Comparison of ENCODE assay signal across 31 cellular contexts in the genomic region with DNA sequence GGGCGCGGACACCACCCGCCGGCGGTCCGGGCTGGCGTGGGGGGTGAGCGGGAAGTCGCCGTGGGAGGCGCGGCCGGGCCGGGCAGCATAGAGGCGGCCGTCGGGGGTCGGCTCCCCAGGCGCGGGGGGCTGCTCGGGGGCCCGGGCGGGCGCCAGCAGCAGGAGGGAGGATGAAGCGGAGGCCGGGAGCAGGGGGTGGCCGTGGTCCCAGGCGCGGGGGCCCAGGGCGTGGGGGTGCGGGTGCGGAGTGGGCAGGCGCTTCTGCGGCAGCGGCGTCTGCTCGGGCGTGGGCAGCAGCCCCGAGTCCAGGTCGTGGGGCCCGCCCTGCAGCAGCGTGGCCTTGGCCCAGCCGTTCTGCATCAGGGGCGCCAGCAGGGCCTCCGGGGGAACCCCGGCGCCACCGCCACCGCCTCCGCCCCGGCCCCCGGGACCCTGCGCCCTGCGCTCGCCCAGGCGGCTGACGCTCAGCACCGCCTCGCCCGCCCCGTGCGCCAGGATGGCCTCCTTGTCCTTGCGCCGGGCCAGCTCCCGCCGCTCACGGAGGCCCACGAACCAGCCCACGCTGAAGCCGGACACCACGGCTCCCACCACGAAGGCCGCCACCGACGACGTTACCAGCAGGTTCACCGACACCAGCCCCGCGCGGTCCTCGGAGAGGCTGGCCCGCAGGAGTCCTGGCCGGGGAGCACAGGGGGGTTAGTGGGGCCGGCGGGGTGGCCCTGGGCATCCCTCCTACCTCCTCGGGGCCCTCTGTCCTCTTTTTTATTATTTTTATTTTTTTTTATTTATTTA. TPM values are rescaled to one million over a fixed set of nuclear protein-coding genes. Genes with fewer than 3 reads are reported as not detected.
"Had no signal": no experiment of that assay in that cellular context is flagged by ENCODE, and none has a peak within 500 bp of the region (broad histone marks: within the 10 kb centered on the region; RNA-seq: fewer than 3 reads in every experiment).

No MANE protein-coding gene starts in this region.

- H3K36me3 Mint-ChIP-seq: activated CD8-positive, alpha-beta memory T cell treated with anti-CD3 and anti-CD28 coated beads, Interleukin-2, amount 10 ng/mL, durations not matched to agents 7 days and 5 days; activated naive CD4-positive, alpha-beta T cell treated with anti-CD3 and anti-CD28 coated beads, Interleukin-2, amount 50 U/mL, for 24 hours had no signal

- H3K4me3 ChIP-seq: SJSA1 had no signal

- H3K4me1 ChIP-seq: SJSA1 had no signal

- H3K27ac Mint-ChIP-seq: activated CD8-positive, alpha-beta memory T cell treated with anti-CD3 and anti-CD28 coated beads, Interleukin-2, amount 10 ng/mL, durations not matched to agents 7 days and 5 days; activated naive CD4-positive, alpha-beta T cell treated with anti-CD3 and anti-CD28 coated beads, Interleukin-2, amount 50 U/mL, for 24 hours; activated T-cell treated with anti-CD3 and anti-CD28 coated beads, Interleukin-2, amount 50 U/mL, for 24 hours; activated T-helper 1 cell treated with anti-CD3 and anti-CD28 coated beads, Interleukin-12 subunit alpha, Interleukin-12 subunit beta, Interleukin-2, Interleukin-4 antibody, amounts not matched to agents 30 ng/mL and 10 ng/mL and 1 ng/mL, durations not matched to agents 14 hours and 24 hours and 36 hours; WTC11 had no signal

- ATAC-seq: activated CD8-positive, alpha-beta memory T cell treated with anti-CD3 and anti-CD28 coated beads, Interleukin-2, amount 10 ng/mL, durations not matched to agents 7 days and 5 days; SK-N-SH treated with all-trans-retinoic acid at 6 μM for 48 hours; WTC11 had no signal

- H3K36me3 ChIP-seq: SJSA1 had no signal

- H3K4me3 Mint-ChIP-seq: activated CD8-positive, alpha-beta memory T cell treated with anti-CD3 and anti-CD28 coated beads, Interleukin-2, amount 10 ng/mL, durations not matched to agents 7 days and 5 days; activated naive CD4-positive, alpha-beta T cell treated with anti-CD3 and anti-CD28 coated beads, Interleukin-2, amount 50 U/mL, for 24 hours; activated T-cell treated with anti-CD3 and anti-CD28 coated beads, Interleukin-2, amount 50 U/mL, for 24 hours; activated T-helper 1 cell treated with anti-CD3 and anti-CD28 coated beads, Interleukin-12 subunit alpha, Interleukin-12 subunit beta, Interleukin-2, Interleukin-4 antibody, amounts not matched to agents 30 ng/mL and 10 ng/mL and 1 ng/mL, durations not matched to agents 14 hours and 24 hours and 36 hours; WTC11 had no signal

- H3K27ac ChIP-seq: SJSA1 had no signal

- H3K9me3 Mint-ChIP-seq: activated naive CD4-positive, alpha-beta T cell treated with anti-CD3 and anti-CD28 coated beads, Interleukin-2, amount 50 U/mL, for 24 hours; activated T-cell treated with anti-CD3 and anti-CD28 coated beads, Interleukin-2, amount 50 U/mL, for 24 hours had no signal

- DNase-seq: activated CD4-positive, alpha-beta T cell treated with anti-CD3 and anti-CD28 coated beads for 48 hours; activated CD4-positive, alpha-beta T cell treated with anti-CD3 and anti-CD28 coated beads, Interleukin-2, amount 50 U/mL, for 4 hours; activated CD4-positive, CD25-positive, alpha-beta regulatory T cell treated with anti-CD3 and anti-CD28 coated beads, Interleukin-2, amount 50 U/mL, for 72 hours; activated CD8-positive, alpha-beta memory T cell treated with anti-CD3 and anti-CD28 coated beads, Interleukin-2, amount 10 ng/mL, durations not matched to agents 7 days and 5 days; activated effector memory CD4-positive, alpha-beta T cell treated with Interleukin-2 at 50 U/mL for 16 hours; activated naive CD4-positive, alpha-beta T cell; activated T-cell treated with anti-CD3 and anti-CD28 coated beads, Interleukin-2, amount 50 U/mL, for 24 hours; aorta; central memory CD4-positive, alpha-beta T cell; NCI-H1105; NCI-H1436; NCI-H1694 treated with DMSO at 0.1 percent for 48 hours; NCI-H2029 treated with DMSO at 0.1 percent for 48 hours; NCI-H345; NCI-H510A; NCI-H526 treated with DMSO at 0.1 percent for 48 hours; NCI-H82; Right ventricle myocardium superior; SW 1271 had no signal

- H3K27me3 Mint-ChIP-seq: activated CD8-positive, alpha-beta memory T cell treated with anti-CD3 and anti-CD28 coated beads, Interleukin-2, amount 10 ng/mL, durations not matched to agents 7 days and 5 days had no signal

RNA-seq across cellular contexts. Expression of gene LRG1, which starts 4.2 kb away (rescaled TPM):
- total RNA-seq: chondrocyte, LHCN-M2, RPMI7951, SJSA1 had no signal

RNA-seq across cellular contexts. Expression of gene PLIN5, which starts 9.0 kb away (rescaled TPM):
- total RNA-seq: activated CD8-positive, alpha-beta memory T cell treated with anti-CD3 and anti-CD28 coated beads, Interleukin-2, amount 10 ng/mL, durations not matched to agents 7 days and 5 days; activated T-helper 1 cell treated with anti-CD3 and anti-CD28 coated beads, Interleukin-12 subunit alpha, Interleukin-12 subunit beta, Interleukin-2, Interleukin-4 antibody, amounts not matched to agents 30 ng/mL and 10 ng/mL and 1 ng/mL, durations not matched to agents 14 hours and 24 hours and 36 hours; bronchial epithelial cell; chondrocyte; M059J; RPMI7951; SJSA1; T-helper 1 cell treated with Interleukin-12 subunit alpha and Interleukin-12 subunit beta and Interleukin-4 antibody, amounts not matched to agents 30 ng/mL and 1 ng/mL, for 36 hours had no signal

RNA-seq across cellular contexts. Expression of gene SEMA6B, which starts 15.4 kb away (rescaled TPM):
- total RNA-seq: activated CD8-positive, alpha-beta memory T cell treated with anti-CD3 and anti-CD28 coated beads, Interleukin-2, amount 10 ng/mL, durations not matched to agents 7 days and 5 days; activated T-helper 1 cell treated with anti-CD3 and anti-CD28 coated beads, Interleukin-12 subunit alpha, Interleukin-12 subunit beta, Interleukin-2, Interleukin-4 antibody, amounts not matched to agents 30 ng/mL and 10 ng/mL and 1 ng/mL, durations not matched to agents 14 hours and 24 hours and 36 hours; OCI-LY7; T-helper 1 cell treated with Interleukin-12 subunit alpha and Interleukin-12 subunit beta and Interleukin-4 antibody, amounts not matched to agents 30 ng/mL and 1 ng/mL, for 36 hours had no signal

RNA-seq across cellular contexts. Expression of gene PLIN4, which starts 25.8 kb away (rescaled TPM):
- total RNA-seq: activated CD8-positive, alpha-beta memory T cell treated with anti-CD3 and anti-CD28 coated beads, Interleukin-2, amount 10 ng/mL, durations not matched to agents 7 days and 5 days; activated T-helper 1 cell treated with anti-CD3 and anti-CD28 coated beads, Interleukin-12 subunit alpha, Interleukin-12 subunit beta, Interleukin-2, Interleukin-4 antibody, amounts not matched to agents 30 ng/mL and 10 ng/mL and 1 ng/mL, durations not matched to agents 14 hours and 24 hours and 36 hours; RPMI7951; SJSA1; T-helper 1 cell treated with Interleukin-12 subunit alpha and Interleukin-12 subunit beta and Interleukin-4 antibody, amounts not matched to agents 30 ng/mL and 1 ng/mL, for 36 hours had no signal
